In genomic region chr6:3270258-3270657, GRCh38 we compare ENCODE assay signal across 1 cellular context.
TF ChIP-seq lines count a peak whose summit lies in the region.

No MANE protein-coding gene starts in this region.

TF ChIP-seq in K562, 482 proteins besides CTCF, POLR2A, EP300 and RAD21:
- TF ChIP-seq HMGN3 (IDR thresholded peaks at IDR 0.05; ENCODE audit: borderline replicate concordance, extremely low read depth, insufficient read length, low read depth, low read length) (no peak), ZNF655 (CRISPR knock-in tag; IDR thresholded peaks at IDR 0.05) (no peak), CBX5 (IDR thresholded peaks at IDR 0.05; ENCODE audit: borderline replicate concordance, low read depth) (no peak), TSHZ1 (CRISPR knock-in tag; IDR thresholded peaks at IDR 0.05) (no peak), ATF2 (CRISPR knock-in tag; IDR thresholded peaks at IDR 0.05) (no peak), POLR2G (IDR thresholded peaks at IDR 0.05; ENCODE audit: low read depth, low read length) (peak; percentile 62), ZNF197 (CRISPR knock-in tag; IDR thresholded peaks at IDR 0.05; ENCODE audit: low read depth) (no peak), ZBTB5 (IDR thresholded peaks at IDR 0.05) (no peak), HDAC6 (IDR thresholded peaks at IDR 0.05; ENCODE audit: low read depth, low read length) (no peak), POLR3G (IDR thresholded peaks at IDR 0.05; ENCODE audit: extremely low read depth, insufficient read length, insufficient replicate concordance) (no peak), NFXL1 (CRISPR knock-in tag; IDR thresholded peaks at IDR 0.05) (no peak), KLF1 (tag; IDR thresholded peaks at IDR 0.05) (no peak), ZKSCAN3 (CRISPR knock-in tag; IDR thresholded peaks at IDR 0.05) (no peak), MGA (IDR thresholded peaks at IDR 0.05) (no peak), ZNF644 (tag; IDR thresholded peaks at IDR 0.05; ENCODE audit: low read depth) (no peak), RBM22 (IDR thresholded peaks at IDR 0.05; ENCODE audit: low read depth, low read length, poor library complexity, severe bottlenecking) (peak; percentile 27), ESRRA (IDR thresholded peaks at IDR 0.05; ENCODE audit: borderline replicate concordance, low read depth) (no peak)
